ENCODE assay signal across 20 cellular contexts in the genomic region with DNA sequence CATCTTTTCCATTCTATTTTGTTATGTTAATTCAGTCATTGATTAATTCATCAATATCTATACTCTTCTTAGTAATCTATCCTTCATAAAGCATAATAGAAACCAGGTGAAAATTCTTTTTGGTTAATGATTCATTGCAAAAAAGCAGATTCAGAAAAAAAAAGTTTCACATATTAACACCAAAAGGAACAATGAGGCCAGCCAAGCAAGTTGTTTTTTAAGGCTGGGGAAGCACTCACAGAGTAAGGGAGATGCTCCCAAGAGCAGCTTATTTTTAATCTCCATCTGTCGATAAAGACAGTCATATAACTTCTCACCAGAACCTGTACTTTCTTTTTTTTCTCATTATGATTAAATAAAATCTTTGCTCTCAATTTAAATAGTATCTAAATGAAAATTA.
DNase-seq lines count a peak whose midpoint lies in the region; ATAC-seq and TF ChIP-seq lines count a peak whose summit lies in the region.
"Had no signal": no experiment of that assay in that cellular context is flagged by ENCODE, and none has a peak within 500 bp of the region (broad histone marks: within the 10 kb centered on the region; RNA-seq: fewer than 3 reads in every experiment).

No MANE protein-coding gene starts in this region.

- dilution Hi-C loops in IMR-90 (cut with HindIII; ENCODE audit: low sequenced_read_pairs, unreplicated experiment): no loop called here

- no peak for ATAC-seq in IMR-90 (ENCODE audit: low read depth)
- ATAC-seq: A549 had no signal

- POLR2A ChIA-PET in IMR-90 (lab: Charles Lee; ENCODE audit: unreplicated experiment): no interaction called here

- no peak overlapping the region for H3K56ac ChIP-seq in IMR-90 (ENCODE audit: extremely low read depth, insufficient read depth, low read length)

- intact Hi-C loops in IMR-90 (cut with micrococcal nuclease): no loop called here

- H3K27ac Mint-ChIP-seq in progenitor cell of endocrine pancreas: peak overlapping the region; percentile 21

- no peaks in the 10 kb centered on the region for H3K4me1 ChIP-seq in ACC112 (ENCODE audit: control insufficient read depth, insufficient read depth, low read length, unreplicated experiment)
- H3K4me1 ChIP-seq in IMR-90 (ENCODE audit: control insufficient read depth, insufficient read depth, low read length): no peaks in the 10 kb centered on the region; the same call in 1 of the 2 replicates
- H3K4me1 ChIP-seq: A549 had no signal

- peaks cover 5% of the 10 kb centered on the region for H3K79me2 ChIP-seq in ACC112 (ENCODE audit: control insufficient read depth, insufficient read depth, low read length, unreplicated experiment)

- H2AK5ac ChIP-seq in IMR-90 (ENCODE audit: low read depth, low read length): no peak overlapping the region

- H3K27ac ChIP-seq in ACC112 (ENCODE audit: low read depth, low read length) (no peak overlapping the region), IMR-90 (ENCODE audit: insufficient read depth, low read length) (no peak overlapping the region), SK-N-MC (peak overlapping the region; percentile 89)
- H3K27ac ChIP-seq: A549, C4-2B, GM23248, PC-9, RWPE1 had no signal

- no peak for TF ChIP-seq RAD21 in IMR-90 (IDR thresholded peaks at IDR 0.05; ENCODE audit: low read length)

- no peak for TF ChIP-seq CTCF in IMR-90 (conservative IDR thresholded peaks at IDR 0.05; ENCODE audit: low read depth, low read length)
- no peak for TF ChIP-seq CTCF in progenitor cell of endocrine pancreas (IDR thresholded peaks at IDR 0.05; ENCODE audit: unreplicated experiment)

- H2AK9ac ChIP-seq in IMR-90 (replicated peaks; ENCODE audit: low read depth, low read length, poor library complexity): no peak overlapping the region

- H2BK20ac ChIP-seq in IMR-90 (ENCODE audit: low read depth, low read length): no peak overlapping the region

- H3K9me3 Mint-ChIP-seq in progenitor cell of endocrine pancreas (ENCODE audit: low read depth): no peaks in the 10 kb centered on the region

- H3K4me3 Mint-ChIP-seq in progenitor cell of endocrine pancreas (ENCODE audit: low read depth): no peak overlapping the region

- H3K9me1 ChIP-seq in IMR-90 (ENCODE audit: insufficient read depth, low read length): no peaks in the 10 kb centered on the region; the same call in 1 of the 2 replicates

- H3K4ac ChIP-seq in IMR-90 (ENCODE audit: low read depth, low read length): no peak overlapping the region

- H2AFZ ChIP-seq in ACC112 (ENCODE audit: low read length, unreplicated experiment): no peak overlapping the region
- no peak overlapping the region for H2AFZ ChIP-seq in IMR-90 (replicated peaks; ENCODE audit: low read length, poor library complexity)
- H2AFZ ChIP-seq: GM23248, PC-9 had no signal

- DNase-seq in IMR-90 (no peak), SK-N-MC (ENCODE audit: low read depth, low spot score) (no peak), progenitor cell of endocrine pancreas (ENCODE audit: low spot score, unreplicated experiment) (no peak), NCI-H2227 (lab: John Stamatoyannopoulos, UW; ENCODE audit: unreplicated experiment) (no peak), KG1 (lab: John Stamatoyannopoulos, UW) (no peak), AG08395 (ENCODE audit: low spot score) (no peak)
- DNase-seq: AML-193, DND-41, GM23248, NCI-H1092 treated with DMSO at 0.1 percent for 48 hours, NCI-H146, NCI-H2081, NCI-H510A, PC-9, SIG-M5 had no signal

- no peak overlapping the region for H4K8ac ChIP-seq in IMR-90 (ENCODE audit: low read depth in 2 of 2, low read length in 2 of 2)

- H3K36me3 Mint-ChIP-seq in progenitor cell of endocrine pancreas (ENCODE audit: insufficient read depth): no peaks in the 10 kb centered on the region

- no peak overlapping the region for H3K14ac ChIP-seq in IMR-90 (replicated peaks; ENCODE audit: low read depth, low read length)

- in situ Hi-C loops in IMR-90 (cut with MboI; ENCODE audit: low sequenced_read_pairs): no loop called here

- H3K9ac ChIP-seq in IMR-90 (ENCODE audit: low read depth, low read length) (no peak overlapping the region), SK-N-MC (ENCODE audit: insufficient read length) (peak overlapping the region; percentile 52)
- H3K9ac ChIP-seq: GM23248 had no signal

- no peaks in the 10 kb centered on the region for H3K9me3 ChIP-seq in IMR-90 (ENCODE audit: control insufficient read depth, insufficient read depth, low read length)
- H3K9me3 ChIP-seq in SK-N-MC (ENCODE audit: low read depth, low read length): no peaks in the 10 kb centered on the region
- H3K9me3 ChIP-seq: A549, HAP-1 had no signal

- H3K4me1 Mint-ChIP-seq in progenitor cell of endocrine pancreas (ENCODE audit: low read depth): peaks cover 9% of the 10 kb centered on the region

- no CpG with 5 or more reads among the region's 1 CpG for WGBS in IMR-90 (ENCODE audit: extremely low coverage in 2 of 2, insufficient read length in 1 of 2), 2 experiments

- H3K18ac ChIP-seq in IMR-90 (ENCODE audit: low read depth, low read length): no peak overlapping the region

- H4K20me1 ChIP-seq in IMR-90 (ENCODE audit: insufficient read depth, low read length): no peaks in the 10 kb centered on the region

- no peak overlapping the region for H2BK15ac ChIP-seq in IMR-90 (ENCODE audit: low read depth, low read length)

- no TSS peak for BruUV-seq in IMR-90 (replicated peaks; lab: Mats Ljungman, UMichigan)

- no peak overlapping the region for H2BK5ac ChIP-seq in IMR-90 (ENCODE audit: low read depth, low read length, poor library complexity, severe bottlenecking)

- H3K27me3 ChIP-seq in ACC112 (ENCODE audit: insufficient read depth, low read length) (no peaks in the 10 kb centered on the region), IMR-90 (ENCODE audit: control insufficient read depth, insufficient read depth, low read length) (no peaks in the 10 kb centered on the region)

- peak overlapping the region; percentile 95 for H3K4me2 ChIP-seq in IMR-90 (ENCODE audit: low read depth, low read length)
- H3K4me2 ChIP-seq: A549, PC-9 had no signal

- no peaks in the 10 kb centered on the region for H3K27me3 Mint-ChIP-seq in progenitor cell of endocrine pancreas

- H2BK120ac ChIP-seq in IMR-90 (ENCODE audit: low read depth, low read length): no peak overlapping the region

- no peak overlapping the region for H4K91ac ChIP-seq in IMR-90 (ENCODE audit: insufficient read depth, low read depth, low read length)

- no peak overlapping the region for H4K5ac ChIP-seq in IMR-90 (ENCODE audit: low read depth, low read length)

- peaks cover 0 to 12% of the 10 kb centered on the region in 2 experiments; a peak in 2 of 4 replicates for H3K79me1 ChIP-seq in IMR-90 (ENCODE audit: low read depth in 1 of 2, low read length in 2 of 2)

- H3K36me3 ChIP-seq in ACC112 (ENCODE audit: insufficient read depth, low read length) (no peaks in the 10 kb centered on the region), IMR-90 (ENCODE audit: control insufficient read depth, insufficient read depth, low read length) (no peaks in the 10 kb centered on the region; the same call in 1 of the 2 replicates), SK-N-MC (ENCODE audit: insufficient read depth, low read length) (peaks cover 7% of the 10 kb centered on the region)
- H3K36me3 ChIP-seq: HAP-1 had no signal

- no peak overlapping the region for H3K23ac ChIP-seq in IMR-90 (ENCODE audit: low read depth, low read length)

- no peak for TF ChIP-seq POLR2A in IMR-90 (IDR thresholded peaks at IDR 0.05; ENCODE audit: low read depth, low read length)

- CTCF ChIA-PET in IMR-90 (lab: Yijun Ruan, JAX): no interaction called here

- H3K4me3 ChIP-seq in ACC112 (ENCODE audit: low read depth, low read length): 0 out of 2 replicates have a peak overlapping the region, but pooled peaks have one; percentile 5
- no peak overlapping the region for H3K4me3 ChIP-seq in IMR-90 (ENCODE audit: insufficient read depth, low read depth, low read length)
- H3K4me3 ChIP-seq in SK-N-MC: peak overlapping the region; percentile 69
- H3K4me3 ChIP-seq: A549, GM23248, HAP-1, PC-9 had no signal

TF ChIP-seq in IMR-90, 13 proteins besides CTCF, POLR2A, EP300 and RAD21:
- TF ChIP-seq NFE2L2 (IDR thresholded peaks at IDR 0.05; ENCODE audit: low read depth, low read length): no peak
- TF ChIP-seq RCOR1 (IDR thresholded peaks at IDR 0.05; ENCODE audit: insufficient replicate concordance, low read length): no peak
- TF ChIP-seq CEBPB (IDR thresholded peaks at IDR 0.05; ENCODE audit: low read depth, low read length): no peak
- no peak for TF ChIP-seq MAZ (IDR thresholded peaks at IDR 0.05; ENCODE audit: borderline replicate concordance, low read depth, low read length)
- no peak for TF ChIP-seq MXI1 (IDR thresholded peaks at IDR 0.05; ENCODE audit: borderline replicate concordance, low read depth, low read length)
- TF ChIP-seq, protein P1, sequence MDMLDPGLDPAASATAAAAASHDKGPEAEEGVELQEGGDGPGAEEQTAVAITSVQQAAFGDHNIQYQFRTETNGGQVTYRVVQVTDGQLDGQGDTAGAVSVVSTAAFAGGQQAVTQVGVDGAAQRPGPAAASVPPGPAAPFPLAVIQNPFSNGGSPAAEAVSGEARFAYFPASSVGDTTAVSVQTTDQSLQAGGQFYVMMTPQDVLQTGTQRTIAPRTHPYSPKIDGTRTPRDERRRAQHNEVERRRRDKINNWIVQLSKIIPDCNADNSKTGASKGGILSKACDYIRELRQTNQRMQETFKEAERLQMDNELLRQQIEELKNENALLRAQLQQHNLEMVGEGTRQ (IDR thresholded peaks at IDR 0.05; ENCODE audit: low read depth, low read length): no peak
- no peak for TF ChIP-seq MAFK (IDR thresholded peaks at IDR 0.05; ENCODE audit: low read depth, low read length)
